Comparison of ENCODE assay signal across 4 cellular contexts in genomic region chr15:89468808-89469207, GRCh38. TPM values are rescaled to one million over a fixed set of nuclear protein-coding genes. Genes with fewer than 3 reads are reported as not detected.
"Had no signal": no experiment of that assay in that cellular context is flagged by ENCODE, and none has a peak within 500 bp of the region (broad histone marks: within the 10 kb centered on the region; RNA-seq: fewer than 3 reads in every experiment).

No MANE protein-coding gene starts in this region.

RNA-seq across cellular contexts. Expression of gene RHCG, which starts 27.6 kb away (rescaled TPM):
- total RNA-seq: activated naive CD4-positive, alpha-beta T cell treated with anti-CD3 and anti-CD28 coated beads for 36 hours; activated T-cell treated with anti-CD3 and anti-CD28 coated beads, Interleukin-2, amount 50 U/mL, for 4 hours; mononuclear cell; spleen had no signal
